Comparison of ENCODE assay signal across 11 cellular contexts in genomic region chr7:129089521-129090212, GRCh38. TPM values are rescaled to one million over a fixed set of nuclear protein-coding genes. Genes with fewer than 3 reads are reported as not detected.
DNase-seq lines count a peak whose midpoint lies in the region; ATAC-seq, FAIRE-seq and TF ChIP-seq lines count a peak whose summit lies in the region.
"Had no signal": no experiment of that assay in that cellular context is flagged by ENCODE, and none has a peak within 500 bp of the region (broad histone marks: within the 10 kb centered on the region; RNA-seq: fewer than 3 reads in every experiment).

No MANE protein-coding gene starts in this region.

- POLR2A ChIA-PET in GM12878 (lab: Charles Lee), result interaction anchor here (0.6 to 1.9 kb wide), 6 partner anchors 24 to 186 kb away, joined by 3 to 7 read pairs (median 4); no protein-coding TSS in a partner anchor

- TF ChIP-seq POLR2A in GM12891 (IDR thresholded peaks at IDR 0.05; ENCODE audit: low read depth, low read length), result no peak
- TF ChIP-seq POLR2A in GM12878 (IDR thresholded peaks at IDR 0.05; ENCODE audit: low read depth, low read length), result no peak
- no peak for TF ChIP-seq POLR2A in stomach (IDR thresholded peaks at IDR 0.05)

- H3K27ac Mint-ChIP-seq in H9 (peak overlapping the region in 1 of 3 experiments; percentile 54; a peak in 1 of 7 replicates), mesothelial cell of epicardium (no peak overlapping the region)

- H3K23ac ChIP-seq in H9 (ENCODE audit: insufficient read length, low read depth, low read length), result no peak overlapping the region

- ATAC-seq in GM21423 (IDR thresholded peaks at IDR 0.05; ENCODE audit: unreplicated experiment) (peak; percentile 65), HG03457 (IDR thresholded peaks at IDR 0.05; ENCODE audit: unreplicated experiment) (peak; percentile 64), GM12878 (peak; percentile 86), foreskin keratinocyte (no peak)

- DNase-seq in GM12891 (ENCODE audit: insufficient read length, low spot score), result no peak
- DNase-seq in GM12878 (ENCODE audit: low read depth, low spot score), result peak; percentile 55
- no peak for DNase-seq in foreskin keratinocyte
- no peak for DNase-seq in H9
- DNase-seq in stomach, result no peak
- no peak for DNase-seq in mesothelial cell of epicardium (ENCODE audit: low spot score in 2 of 2, unreplicated experiment in 2 of 2)
- DNase-seq: activated naive CD4-positive, alpha-beta T cell treated with Interleukin-2 at 50 U/mL for 16 hours; glutamatergic neuron; NCI-H82 had no signal

- H4K8ac ChIP-seq in H9 (replicated peaks; ENCODE audit: insufficient read length, low read depth, low read length), result no peak overlapping the region

- CTCF ChIA-PET in GM12878 (lab: Yijun Ruan, JAX), result interaction anchor here (0.7 to 5.4 kb wide), 31 partner anchors 24 to 615 kb away, joined by 3 to 53 read pairs (median 7); partner anchors contain the start of genes ATP6V1F, KCP, TNPO3 and TSPAN33

- H3K4ac ChIP-seq in H9 (ENCODE audit: low read depth, low read length), result no peak overlapping the region

- H3K18ac ChIP-seq in H9 (ENCODE audit: insufficient read length, low read depth, low read length), result no peak overlapping the region

- H2AFZ ChIP-seq in GM12878 (ENCODE audit: control insufficient read depth, low read depth, low read length), result peak overlapping the region; percentile 51
- no peak overlapping the region for H2AFZ ChIP-seq in H9 (ENCODE audit: low read length)

- no peak overlapping the region for H2BK20ac ChIP-seq in H9 (ENCODE audit: low read depth, low read length, poor library complexity, severe bottlenecking)

- H3K27me3 ChIP-seq in GM12878 (replicated peaks in 1 of 2; ENCODE audit: control insufficient read depth in 2 of 2, insufficient read depth in 2 of 2, low read length in 1 of 2), result no peaks in the 10 kb centered on the region
- peaks cover 13% of the 10 kb centered on the region for H3K27me3 ChIP-seq in foreskin keratinocyte
- no peaks in the 10 kb centered on the region for H3K27me3 ChIP-seq in H9 (ENCODE audit: insufficient read depth, low read length)
- peaks cover 0 to 4% (median 0%) of the 10 kb centered on the region in 3 donors for H3K27me3 ChIP-seq in stomach

- H3K36me3 ChIP-seq in GM12878 (ENCODE audit: control insufficient read depth in 2 of 2, insufficient read depth in 2 of 2, low read length in 1 of 2) (no peaks in the 10 kb centered on the region), stomach (no peaks in the 10 kb centered on the region)

- in situ Hi-C loops in GM12878 (cut with MboI), result loop anchor here (5.0 kb wide), 1 partner anchor 182 kb away; no protein-coding TSS in a partner anchor

- H3K9ac ChIP-seq in GM12878 (ENCODE audit: control insufficient read depth, insufficient read depth, low read length) (peak overlapping the region; percentile 7), H9 (ENCODE audit: extremely low read depth, insufficient read length, low read length) (no peak overlapping the region)

- RAD21 ChIA-PET in GM12878 (lab: Charles Lee; ENCODE audit: unreplicated experiment), result interaction anchor here (0.7 to 6.2 kb wide), 28 partner anchors 8 to 408 kb away, joined by 3 to 60 read pairs (median 4); partner anchors contain the start of genes ATP6V1F, IRF5 and TNPO3

- H3K36me3 Mint-ChIP-seq in H9 (ENCODE audit: insufficient read depth in 1 of 3, low read depth in 3 of 3), result no peaks in the 10 kb centered on the region
- H3K36me3 Mint-ChIP-seq in mesothelial cell of epicardium, result no peaks in the 10 kb centered on the region

- FAIRE-seq in GM12891 (lab: Jason Lieb, UNC), result peak; percentile 92
- FAIRE-seq in GM12878 (lab: Jason Lieb, UNC), result peak; percentile 88

- H3K27me3 Mint-ChIP-seq in H9 (ENCODE audit: low read depth), result no peaks in the 10 kb centered on the region
- H3K27me3 Mint-ChIP-seq in mesothelial cell of epicardium (ENCODE audit: low read depth), result peaks cover 3% of the 10 kb centered on the region

- H3K56ac ChIP-seq in H9 (ENCODE audit: insufficient read length, low read depth, low read length), result no peak overlapping the region

- no peak overlapping the region for H2AK5ac ChIP-seq in H9 (ENCODE audit: insufficient read length, low read length)

- no TSS peak for BruUV-seq in GM12878 (replicated peaks; lab: Mats Ljungman, UMichigan)

- H4K5ac ChIP-seq in H9 (ENCODE audit: insufficient read length, low read depth, low read length), result no peak overlapping the region

- no peak overlapping the region for H2BK12ac ChIP-seq in H9 (ENCODE audit: insufficient read length, low read depth, low read length)

- SMC1A ChIA-PET in GM12878 (lab: Charles Lee; ENCODE audit: uncharacterized antibody, unreplicated experiment), result interaction anchor here (0.8 to 5.2 kb wide), 39 partner anchors 8 to 206 kb away, joined by 3 to 60 read pairs (median 5); partner anchors contain the start of gene TNPO3

- no peaks in the 10 kb centered on the region for H3K23me2 ChIP-seq in H9 (ENCODE audit: insufficient read length, low read depth, low read length, poor library complexity, severe bottlenecking)

- no peaks in the 10 kb centered on the region for H4K20me1 ChIP-seq in GM12878 (ENCODE audit: control insufficient read depth, insufficient read depth)
- no peaks in the 10 kb centered on the region for H4K20me1 ChIP-seq in H9 (ENCODE audit: control insufficient read depth, insufficient read depth, insufficient read length)

- H3K4me2 ChIP-seq in GM12878 (ENCODE audit: control insufficient read depth, insufficient read depth), result peak overlapping the region; percentile 39
- H3K4me2 ChIP-seq in H9 (ENCODE audit: insufficient read depth, insufficient read length, low read length), result no peak overlapping the region

- H2BK120ac ChIP-seq in H9 (ENCODE audit: low read depth, low read length, poor library complexity, severe bottlenecking), result no peak overlapping the region

- H3K14ac ChIP-seq in H9 (ENCODE audit: insufficient read depth, low read length), result no peak overlapping the region

- no peaks in the 10 kb centered on the region for H3K79me1 ChIP-seq in H9 (ENCODE audit: insufficient read depth, low read depth, low read length, poor library complexity, severe bottlenecking)

- WGBS in GM12878 (ENCODE audit: insufficient coverage, insufficient replicate concordance, low lambda C conversion rate, missing lambda C conversion rate), result 24% methylated on average over 4 of the region's 4 CpGs
- WGBS in H9 (ENCODE audit: extremely low coverage, insufficient read length, low lambda C conversion rate), result no CpG with 5 or more reads among the region's 4 CpGs
- WGBS in stomach, 5 donors, result 20 to 34% (median 30%) methylated on average over 4 of the region's 4 CpGs

- H3K4me3 ChIP-seq in GM12878 (no peak overlapping the region), stomach (no peak overlapping the region)

- no peak overlapping the region for H2BK5ac ChIP-seq in H9 (ENCODE audit: insufficient read length, low read length)

- no peak overlapping the region for H4K91ac ChIP-seq in H9 (ENCODE audit: insufficient read length, low read depth, low read length)

- TF ChIP-seq RAD21 in GM12878 (IDR thresholded peaks at IDR 0.05; ENCODE audit: insufficient read depth, low read depth, low read length), result no peak

- H3K4me1 ChIP-seq in GM12878 (ENCODE audit: control insufficient read depth, insufficient read depth, low read length), result peaks cover 28% of the 10 kb centered on the region
- no peaks in the 10 kb centered on the region for H3K4me1 ChIP-seq in foreskin keratinocyte
- no peaks in the 10 kb centered on the region for H3K4me1 ChIP-seq in H9 (ENCODE audit: insufficient read depth, low read length)
- peaks cover 0 to 17% (median 11%) of the 10 kb centered on the region in 4 donors for H3K4me1 ChIP-seq in stomach

- H3K9me3 Mint-ChIP-seq in H9, result no peaks in the 10 kb centered on the region
- no peaks in the 10 kb centered on the region for H3K9me3 Mint-ChIP-seq in mesothelial cell of epicardium

- H3K9me3 ChIP-seq in GM12878 (replicated peaks; ENCODE audit: control insufficient read depth, insufficient read depth, low read length), result no peaks in the 10 kb centered on the region
- H3K9me3 ChIP-seq in H9 (ENCODE audit: control insufficient read depth, low read depth, low read length), result no peaks in the 10 kb centered on the region
- H3K9me3 ChIP-seq in stomach, result no peaks in the 10 kb centered on the region

- intact Hi-C loops in GM12878 (cut with micrococcal nuclease; ENCODE audit: unreplicated experiment) (loop anchor here (2.0 to 5.0 kb wide), 7 partner anchors 37 to 297 kb away; partner anchors contain the start of genes ATP6V1F and CCDC136), stomach (cut with DNase I; ENCODE audit: low total_unique reads) (no loop called here)

- no peaks in the 10 kb centered on the region for H3K79me2 ChIP-seq in GM12878 (ENCODE audit: control insufficient read depth, insufficient read depth, low read length)
- no peaks in the 10 kb centered on the region for H3K79me2 ChIP-seq in H9 (ENCODE audit: insufficient read depth, low read length)

- TF ChIP-seq CTCF in GM12878 (IDR thresholded peaks at IDR 0.05 in 2 of 3, conservative IDR thresholded peaks at IDR 0.05 in 1 of 3; ENCODE audit: control insufficient read depth in 2 of 3, extremely low read depth in 1 of 3, insufficient read depth in 1 of 3, low read depth in 3 of 3, low read length in 3 of 3) (no peak), foreskin keratinocyte (conservative IDR thresholded peaks at IDR 0.05) (no peak), H9 (conservative IDR thresholded peaks at IDR 0.05) (no peak), stomach (IDR thresholded peaks at IDR 0.05) (no peak), mesothelial cell of epicardium (IDR thresholded peaks at IDR 0.05; ENCODE audit: unreplicated experiment) (no peak)

- peak overlapping the region; percentile 52 for H3K27ac ChIP-seq in GM12878 (ENCODE audit: control insufficient read depth, insufficient read depth)
- H3K27ac ChIP-seq in foreskin keratinocyte, result no peak overlapping the region
- H3K27ac ChIP-seq in H9 (ENCODE audit: insufficient read length, low read depth, low read length), result no peak overlapping the region
- no peak overlapping the region for H3K27ac ChIP-seq in stomach

- H3T11ph ChIP-seq in H9 (ENCODE audit: low read length), result no peak overlapping the region

- no peak overlapping the region for H2BK15ac ChIP-seq in H9 (ENCODE audit: low read depth, low read length)

- H3K4me1 Mint-ChIP-seq in H9 (peaks cover 5 to 9% of the 10 kb centered on the region in 2 experiments), mesothelial cell of epicardium (peaks cover 2% of the 10 kb centered on the region)

- H3K4me3 Mint-ChIP-seq in H9 (no peak overlapping the region), mesothelial cell of epicardium (no peak overlapping the region)

- TF ChIP-seq EP300 in GM12878 (IDR thresholded peaks at IDR 0.05; ENCODE audit: borderline replicate concordance in 1 of 2, control insufficient read depth in 1 of 2, low read depth in 2 of 2, low read length in 2 of 2) (peak in 1 of 2 experiments; percentile 50; a peak in 1 of 4 replicates), stomach (IDR thresholded peaks at IDR 0.05) (no peak)

RNA-seq across cellular contexts. Expression of gene TNPO3, which starts 34.8 kb away (rescaled TPM):
- 42.7 TPM for polyA plus RNA-seq in GM12891 (2012; ENCODE audit: low read depth, missing spikeins)
- 77.5 and 79.6 TPM in 2 replicates for total RNA-seq in GM12878 (2013; cell fraction: nucleolus; rRNA removed)
- total RNA-seq in GM12878 (2014; rRNA removed) (72.7 and 77.4 TPM in 2 replicates), GM12878 (2014; rRNA removed; fragmentation: Illumina TruSeq; extraction: Trizol) (64.3 and 64.5 TPM in 2 replicates), GM12878 (2021) (63.0 and 67.6 TPM in 2 replicates), foreskin keratinocyte (52.0 and 54.0 TPM in 2 replicates), H9 (2021) (88.3 and 90.1 TPM in 2 replicates), stomach (10 to 100 TPM; 10.7 to 63.8 (median 25.2) TPM), mesothelial cell of epicardium (37.7 to 40.2 TPM (median 40.2 TPM) in 3 replicates)
- 34.8 TPM for polyA plus RNA-seq in GM12878 (2011; ENCODE audit: low read depth)
- polyA plus RNA-seq in GM12878 (2011; rRNA removed) (46.6 and 56.7 TPM in 2 replicates), GM12878 (2014; fragmentation: Illumina TruSeq; extraction: Trizol) (68.7 and 68.9 TPM in 2 replicates), GM12878 (2014; fragmentation: Nextera tagmentation; extraction: Ambion mirVana) (10 to 100 TPM; 17.6 to 23.5 TPM), GM12878 (2014; rRNA removed) (52.4 and 57.4 TPM in 2 replicates), GM12878 (2016; fragmentation: Nextera tagmentation; extraction: Ambion mirVana) (10 to 100 TPM; 84.5 to 91.8 TPM), foreskin keratinocyte (18.9 and 22.1 TPM in 2 replicates), stomach (10 to 100 TPM; 11.7 to 18.8 (median 13.3) TPM)
- polyA plus RNA-seq in GM12878 (2011; cell fraction: cytosol; rRNA removed), result 59.9 and 67.6 TPM in 2 replicates
- polyA plus RNA-seq in GM12878 (2011; cell fraction: nucleus; rRNA removed), result 46.9 and 53.0 TPM in 2 replicates
- polyA plus RNA-seq in GM12878 (2012), result 40.9 and 46.9 TPM in 2 replicates
- 99.0 and 133 TPM in 2 replicates for polyA minus RNA-seq in GM12878 (2011; rRNA and poly(A)+ RNA removed)
- 27.8 and 31.8 TPM in 2 replicates for polyA minus RNA-seq in GM12878 (2011; cell fraction: cytosol; rRNA and poly(A)+ RNA removed)
- polyA minus RNA-seq in GM12878 (2011; cell fraction: nucleus; rRNA and poly(A)+ RNA removed), result 36.3 and 44.6 TPM in 2 replicates

RNA-seq across cellular contexts. Expression of gene TSPAN33, which starts 54.8 kb away (rescaled TPM):
- 224 TPM for polyA plus RNA-seq in GM12891 (2012; ENCODE audit: low read depth, missing spikeins)
- total RNA-seq in GM12878 (2013; cell fraction: nucleolus; rRNA removed), result 84.1 and 97.9 TPM in 2 replicates
- total RNA-seq in GM12878 (2014; rRNA removed) (108 and 109 TPM in 2 replicates), GM12878 (2014; rRNA removed; fragmentation: Illumina TruSeq; extraction: Trizol) (77.8 and 78.8 TPM in 2 replicates), GM12878 (2021) (113 and 122 TPM in 2 replicates), foreskin keratinocyte (1.4 and 4.5 TPM in 2 replicates), H9 (2021) (34.7 and 36.7 TPM in 2 replicates), stomach (10 to 100 TPM in 1 of 5 donors, 1 to 10 TPM in 4; 1.8 to 20.9 (median 8.4) TPM), mesothelial cell of epicardium (6.4 to 7.4 TPM (median 7.0 TPM) in 3 replicates)
- polyA plus RNA-seq in GM12878 (2011; ENCODE audit: low read depth), result 145 TPM
- polyA plus RNA-seq in GM12878 (2011; rRNA removed) (89.1 and 123 TPM in 2 replicates), GM12878 (2014; fragmentation: Illumina TruSeq; extraction: Trizol) (78.5 and 94.8 TPM in 2 replicates), GM12878 (2014; fragmentation: Nextera tagmentation; extraction: Ambion mirVana) (10 to 100 TPM; 17.8 to 30.0 TPM), GM12878 (2014; rRNA removed) (95.6 and 99.0 TPM in 2 replicates), GM12878 (2016; fragmentation: Nextera tagmentation; extraction: Ambion mirVana) (10 to 100 TPM; 12.0 to 15.8 TPM), foreskin keratinocyte (1.6 and 4.5 TPM in 2 replicates), stomach (10 to 100 TPM in 1 of 3 donors, 1 to 10 TPM in 2; 5.4 to 17.4 (median 9.5) TPM)
- polyA plus RNA-seq in GM12878 (2011; cell fraction: cytosol; rRNA removed), result 153 and 156 TPM in 2 replicates
- polyA plus RNA-seq in GM12878 (2011; cell fraction: nucleus; rRNA removed), result 104 and 146 TPM in 2 replicates
- polyA plus RNA-seq in GM12878 (2012), result 192 and 193 TPM in 2 replicates
- polyA minus RNA-seq in GM12878 (2011; rRNA and poly(A)+ RNA removed), result 183 and 197 TPM in 2 replicates
- 46.8 and 47.3 TPM in 2 replicates for polyA minus RNA-seq in GM12878 (2011; cell fraction: cytosol; rRNA and poly(A)+ RNA removed)
- 43.9 and 58.9 TPM in 2 replicates for polyA minus RNA-seq in GM12878 (2011; cell fraction: nucleus; rRNA and poly(A)+ RNA removed)
